1 cellular context compared by ENCODE assay signal in the genomic region with DNA sequence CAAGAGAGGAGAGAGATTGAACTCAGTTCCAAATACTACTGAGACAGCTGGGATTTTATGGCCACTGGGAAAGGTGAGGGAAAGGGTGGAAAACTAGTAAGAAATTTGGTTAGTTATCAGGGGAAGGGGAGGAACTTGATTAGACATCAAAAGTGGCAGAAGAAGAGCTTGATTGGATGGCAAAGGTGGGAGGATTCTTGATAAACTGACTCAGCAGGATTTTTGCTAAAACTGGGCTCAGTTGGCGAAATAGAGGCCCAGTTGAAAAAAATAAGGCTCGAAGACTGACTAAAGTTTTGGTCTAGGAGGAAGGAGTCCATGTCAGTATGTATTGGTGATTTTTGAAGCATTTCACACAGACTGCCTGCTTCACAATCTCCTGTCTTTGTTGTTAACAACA.
TF ChIP-seq lines count a peak whose summit lies in the region.

No MANE protein-coding gene starts in this region.

TF ChIP-seq in GM23338, 12 proteins besides CTCF, POLR2A, EP300 and RAD21 (continued from another document):
- TF ChIP-seq, protein P1, sequence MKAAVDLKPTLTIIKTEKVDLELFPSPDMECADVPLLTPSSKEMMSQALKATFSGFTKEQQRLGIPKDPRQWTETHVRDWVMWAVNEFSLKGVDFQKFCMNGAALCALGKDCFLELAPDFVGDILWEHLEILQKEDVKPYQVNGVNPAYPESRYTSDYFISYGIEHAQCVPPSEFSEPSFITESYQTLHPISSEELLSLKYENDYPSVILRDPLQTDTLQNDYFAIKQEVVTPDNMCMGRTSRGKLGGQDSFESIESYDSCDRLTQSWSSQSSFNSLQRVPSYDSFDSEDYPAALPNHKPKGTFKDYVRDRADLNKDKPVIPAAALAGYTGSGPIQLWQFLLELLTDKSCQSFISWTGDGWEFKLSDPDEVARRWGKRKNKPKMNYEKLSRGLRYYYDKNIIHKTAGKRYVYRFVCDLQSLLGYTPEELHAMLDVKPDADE (IDR thresholded peaks at IDR 0.05), result no peak
